24 cellular contexts compared by ENCODE assay signal in genomic region chr3:39587113-39587512, GRCh38.
"Had no signal": no experiment of that assay in that cellular context is flagged by ENCODE, and none has a peak within 500 bp of the region (broad histone marks: within the 10 kb centered on the region; RNA-seq: fewer than 3 reads in every experiment).

No MANE protein-coding gene starts in this region.

- H3K79me2 ChIP-seq: parathyroid adenoma had no signal

- H3K27me3 ChIP-seq: neural progenitor cell, ovary, right lobe of liver, sigmoid colon, stomach, thyroid gland, tibial nerve, upper lobe of left lung, vagina had no signal

- H3K36me3 ChIP-seq: neural progenitor cell, ovary, right lobe of liver, sigmoid colon, stomach, thoracic aorta, thyroid gland, tibial nerve, upper lobe of left lung, vagina had no signal

- H2AFZ ChIP-seq: parathyroid adenoma had no signal

- H3K9me3 ChIP-seq: ovary, psoas muscle, right lobe of liver, sigmoid colon, stomach, thoracic aorta, thyroid gland, upper lobe of left lung, vagina had no signal

- H3K4me3 ChIP-seq: neural progenitor cell, ovary, psoas muscle, right lobe of liver, sigmoid colon, stomach, thoracic aorta, thyroid gland, tibial nerve, upper lobe of left lung, vagina had no signal

- ATAC-seq: psoas muscle; right cardiac atrium; right lobe of liver; stimulated activated effector memory CD8-positive, alpha-beta T cell treated with anti-CD3 and anti-CD28 coated beads, Interleukin-12 subunit alpha, Interleukin-12 subunit beta, amount 100 ng/mL, for 72 hours; stimulated activated naive B cell treated with anti-CD40 and anti-IgM and Interleukin-4, amounts not matched to agents 10 μg/mL and 1 μg/mL and 100 μg/mL, for 72 hours had no signal

- H3K4me2 ChIP-seq: neural progenitor cell had no signal

- DNase-seq: occipital lobe; ovary; posterior cingulate gyrus; psoas muscle; right cardiac atrium; right lobe of liver; sigmoid colon; small intestine; stimulated activated CD4-positive, alpha-beta T cell treated with anti-CD3 and anti-CD28 coated beads, Interleukin-15, amount 100 ng/mL, for 24 hours; stimulated activated CD4-positive, alpha-beta T cell treated with anti-CD3 and anti-CD28 coated beads, Interleukin-2, amount 100 ng/mL, for 24 hours; stimulated activated CD4-positive, alpha-beta T cell treated with anti-CD3 and anti-CD28 coated beads, Interleukin-2, amount 100 ng/mL, for 48 hours; stimulated activated CD4-positive, alpha-beta T cell treated with anti-CD3 and anti-CD28 coated beads, Interleukin-4, amount 100 ng/mL, for 24 hours; stimulated activated naive B cell treated with anti-CD40 and anti-IgM and Interleukin-4, amounts not matched to agents 10 μg/mL and 1 μg/mL and 100 μg/mL, for 72 hours; stimulated activated naive CD4-positive, alpha-beta T cell treated with Interleukin-2 at 50 U/mL for 16 hours; stomach; thyroid gland; trophoblast cell; upper lobe of left lung had no signal

- H3K27ac ChIP-seq: neural progenitor cell, ovary, parathyroid adenoma, psoas muscle, right lobe of liver, sigmoid colon, stomach, thoracic aorta, thyroid gland, tibial nerve, upper lobe of left lung, vagina had no signal

- H3K9ac ChIP-seq: neural progenitor cell, parathyroid adenoma had no signal

- H3K4me1 ChIP-seq: neural progenitor cell, parathyroid adenoma, psoas muscle, right lobe of liver, sigmoid colon, stomach, thyroid gland, tibial nerve, upper lobe of left lung, vagina had no signal
